In the genomic region with DNA sequence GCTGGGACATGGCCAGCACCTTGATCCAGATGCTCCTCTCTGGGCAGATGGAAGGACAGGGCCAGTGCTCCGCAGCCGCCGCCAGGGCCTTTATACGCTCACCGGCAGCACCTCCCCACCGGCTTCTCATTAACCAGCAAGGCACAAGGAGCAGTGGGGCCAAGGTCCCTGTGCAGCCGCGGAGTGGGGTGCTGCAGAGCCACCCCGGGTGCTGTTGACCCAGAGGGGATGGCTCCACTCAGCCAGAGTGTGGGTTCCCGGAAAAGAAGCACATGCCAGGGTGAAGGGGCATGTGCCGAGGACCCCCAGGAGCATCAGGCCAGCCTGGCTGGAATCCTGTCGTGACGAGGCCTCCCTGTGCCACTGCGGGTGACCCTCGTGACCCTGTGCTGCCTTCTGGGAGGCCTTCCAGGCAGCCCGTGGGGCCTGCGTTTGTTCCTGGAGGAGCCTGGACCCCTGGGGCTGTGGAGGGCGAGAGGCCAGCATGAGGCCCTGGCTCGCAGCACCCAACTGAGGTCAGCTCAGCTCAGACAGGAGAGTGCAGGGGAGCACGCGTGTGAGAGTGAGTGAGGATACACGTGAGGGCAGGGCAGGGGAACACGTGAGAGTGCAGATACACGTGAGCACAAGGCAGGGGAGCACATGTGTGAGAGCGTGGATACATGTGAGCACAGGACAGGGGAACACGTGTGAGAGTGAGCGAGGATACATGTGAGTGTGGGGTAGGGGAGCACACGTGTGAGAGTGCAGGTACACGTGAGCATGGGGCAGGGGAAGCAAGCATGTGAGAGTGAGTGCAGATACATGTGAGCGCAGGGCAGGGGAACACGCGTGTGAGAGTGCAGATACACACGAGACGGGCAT, we compare ENCODE assay signal across 1 cellular context.
TF ChIP-seq lines count a peak whose summit lies in the region.

FTCD (minus strand) TSS at position 66 of the 864 bp plus-strand sequence; CDS start at position 10, 56 bp downstream.

TF ChIP-seq in HepG2, 621 proteins besides CTCF, POLR2A, EP300 and RAD21 (continued from another document and continues in another):
- TF ChIP-seq EHMT2 (IDR thresholded peaks at IDR 0.05; ENCODE audit: borderline replicate concordance, low read depth, low read length) (no peak), REXO4 (CRISPR knock-in tag; IDR thresholded peaks at IDR 0.05; ENCODE audit: borderline replicate concordance) (no peak), RBM39 (IDR thresholded peaks at IDR 0.05; ENCODE audit: low read depth, low read length, poor library complexity, severe bottlenecking) (peak; percentile 50), AGO2 (optimal IDR thresholded peaks at IDR 0.05; ENCODE audit: low read depth, low read length) (peak; percentile 56), NFKB2 (CRISPR knock-in tag; IDR thresholded peaks at IDR 0.05; ENCODE audit: borderline replicate concordance) (no peak; the same call in 1 of the 2 replicates), MIER2 (CRISPR knock-in tag; IDR thresholded peaks at IDR 0.05) (no peak), ZNF556 (CRISPR knock-in tag; IDR thresholded peaks at IDR 0.05; ENCODE audit: borderline replicate concordance) (peak; percentile 32; the same call in 1 of the 2 replicates), GATAD1 (CRISPR knock-in tag; IDR thresholded peaks at IDR 0.05) (peak; percentile 51; the same call in 1 of the 2 replicates), ZNF496 (CRISPR knock-in tag; IDR thresholded peaks at IDR 0.05; ENCODE audit: insufficient replicate concordance) (no peak), ZNF780A (CRISPR knock-in tag; IDR thresholded peaks at IDR 0.05) (peak; percentile 66; the same call in 1 of the 2 replicates), TSC22D2 (CRISPR knock-in tag; IDR thresholded peaks at IDR 0.05; ENCODE audit: borderline replicate concordance) (peak; percentile 38; the same call in 1 of the 2 replicates), ZNF354B (CRISPR knock-in tag; IDR thresholded peaks at IDR 0.05) (0 out of 2 replicates have a peak, but pooled peaks have one; percentile 4), TAF1 (CRISPR knock-in tag; IDR thresholded peaks at IDR 0.05) (peak; percentile 93), HNF4A (CRISPR knock-in tag; IDR thresholded peaks at IDR 0.05) (peak; percentile 86), MXI1 (IDR thresholded peaks at IDR 0.05; ENCODE audit: borderline replicate concordance, low read depth, low read length) (peak; percentile 49; the same call in 1 of the 3 replicates), MEIS2 (CRISPR knock-in tag; IDR thresholded peaks at IDR 0.05) (no peak), CERS6 (CRISPR knock-in tag; IDR thresholded peaks at IDR 0.05) (no peak), ZNF282 (IDR thresholded peaks at IDR 0.05; ENCODE audit: partially characterized antibody) (no peak), ETV5 (CRISPR knock-in tag; IDR thresholded peaks at IDR 0.05; ENCODE audit: borderline replicate concordance) (no peak), SMAD3 (CRISPR knock-in tag; IDR thresholded peaks at IDR 0.05) (no peak), ZNF557 (CRISPR knock-in tag; IDR thresholded peaks at IDR 0.05) (no peak)
- TF ChIP-seq, protein P1, sequence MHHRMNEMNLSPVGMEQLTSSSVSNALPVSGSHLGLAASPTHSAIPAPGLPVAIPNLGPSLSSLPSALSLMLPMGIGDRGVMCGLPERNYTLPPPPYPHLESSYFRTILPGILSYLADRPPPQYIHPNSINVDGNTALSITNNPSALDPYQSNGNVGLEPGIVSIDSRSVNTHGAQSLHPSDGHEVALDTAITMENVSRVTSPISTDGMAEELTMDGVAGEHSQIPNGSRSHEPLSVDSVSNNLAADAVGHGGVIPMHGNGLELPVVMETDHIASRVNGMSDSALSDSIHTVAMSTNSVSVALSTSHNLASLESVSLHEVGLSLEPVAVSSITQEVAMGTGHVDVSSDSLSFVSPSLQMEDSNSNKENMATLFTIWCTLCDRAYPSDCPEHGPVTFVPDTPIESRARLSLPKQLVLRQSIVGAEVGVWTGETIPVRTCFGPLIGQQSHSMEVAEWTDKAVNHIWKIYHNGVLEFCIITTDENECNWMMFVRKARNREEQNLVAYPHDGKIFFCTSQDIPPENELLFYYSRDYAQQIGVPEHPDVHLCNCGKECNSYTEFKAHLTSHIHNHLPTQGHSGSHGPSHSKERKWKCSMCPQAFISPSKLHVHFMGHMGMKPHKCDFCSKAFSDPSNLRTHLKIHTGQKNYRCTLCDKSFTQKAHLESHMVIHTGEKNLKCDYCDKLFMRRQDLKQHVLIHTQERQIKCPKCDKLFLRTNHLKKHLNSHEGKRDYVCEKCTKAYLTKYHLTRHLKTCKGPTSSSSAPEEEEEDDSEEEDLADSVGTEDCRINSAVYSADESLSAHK (CRISPR knock-in tag; IDR thresholded peaks at IDR 0.05; ENCODE audit: borderline replicate concordance), result no peak
- TF ChIP-seq, protein P2, sequence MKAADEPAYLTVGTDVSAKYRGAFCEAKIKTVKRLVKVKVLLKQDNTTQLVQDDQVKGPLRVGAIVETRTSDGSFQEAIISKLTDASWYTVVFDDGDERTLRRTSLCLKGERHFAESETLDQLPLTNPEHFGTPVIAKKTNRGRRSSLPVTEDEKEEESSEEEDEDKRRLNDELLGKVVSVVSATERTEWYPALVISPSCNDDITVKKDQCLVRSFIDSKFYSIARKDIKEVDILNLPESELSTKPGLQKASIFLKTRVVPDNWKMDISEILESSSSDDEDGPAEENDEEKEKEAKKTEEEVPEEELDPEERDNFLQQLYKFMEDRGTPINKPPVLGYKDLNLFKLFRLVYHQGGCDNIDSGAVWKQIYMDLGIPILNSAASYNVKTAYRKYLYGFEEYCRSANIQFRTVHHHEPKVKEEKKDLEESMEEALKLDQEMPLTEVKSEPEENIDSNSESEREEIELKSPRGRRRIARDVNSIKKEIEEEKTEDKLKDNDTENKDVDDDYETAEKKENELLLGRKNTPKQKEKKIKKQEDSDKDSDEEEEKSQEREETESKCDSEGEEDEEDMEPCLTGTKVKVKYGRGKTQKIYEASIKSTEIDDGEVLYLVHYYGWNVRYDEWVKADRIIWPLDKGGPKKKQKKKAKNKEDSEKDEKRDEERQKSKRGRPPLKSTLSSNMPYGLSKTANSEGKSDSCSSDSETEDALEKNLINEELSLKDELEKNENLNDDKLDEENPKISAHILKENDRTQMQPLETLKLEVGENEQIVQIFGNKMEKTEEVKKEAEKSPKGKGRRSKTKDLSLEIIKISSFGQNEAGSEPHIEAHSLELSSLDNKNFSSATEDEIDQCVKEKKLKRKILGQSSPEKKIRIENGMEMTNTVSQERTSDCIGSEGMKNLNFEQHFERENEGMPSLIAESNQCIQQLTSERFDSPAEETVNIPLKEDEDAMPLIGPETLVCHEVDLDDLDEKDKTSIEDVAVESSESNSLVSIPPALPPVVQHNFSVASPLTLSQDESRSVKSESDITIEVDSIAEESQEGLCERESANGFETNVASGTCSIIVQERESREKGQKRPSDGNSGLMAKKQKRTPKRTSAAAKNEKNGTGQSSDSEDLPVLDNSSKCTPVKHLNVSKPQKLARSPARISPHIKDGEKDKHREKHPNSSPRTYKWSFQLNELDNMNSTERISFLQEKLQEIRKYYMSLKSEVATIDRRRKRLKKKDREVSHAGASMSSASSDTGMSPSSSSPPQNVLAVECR (CRISPR knock-in tag; IDR thresholded peaks at IDR 0.05; ENCODE audit: borderline replicate concordance), result peak; percentile 89
- TF ChIP-seq, protein P3, sequence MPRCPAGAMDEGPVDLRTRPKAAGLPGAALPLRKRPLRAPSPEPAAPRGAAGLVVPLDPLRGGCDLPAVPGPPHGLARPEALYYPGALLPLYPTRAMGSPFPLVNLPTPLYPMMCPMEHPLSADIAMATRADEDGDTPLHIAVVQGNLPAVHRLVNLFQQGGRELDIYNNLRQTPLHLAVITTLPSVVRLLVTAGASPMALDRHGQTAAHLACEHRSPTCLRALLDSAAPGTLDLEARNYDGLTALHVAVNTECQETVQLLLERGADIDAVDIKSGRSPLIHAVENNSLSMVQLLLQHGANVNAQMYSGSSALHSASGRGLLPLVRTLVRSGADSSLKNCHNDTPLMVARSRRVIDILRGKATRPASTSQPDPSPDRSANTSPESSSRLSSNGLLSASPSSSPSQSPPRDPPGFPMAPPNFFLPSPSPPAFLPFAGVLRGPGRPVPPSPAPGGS (CRISPR knock-in tag; IDR thresholded peaks at IDR 0.05), result no peak
- TF ChIP-seq, protein P4, sequence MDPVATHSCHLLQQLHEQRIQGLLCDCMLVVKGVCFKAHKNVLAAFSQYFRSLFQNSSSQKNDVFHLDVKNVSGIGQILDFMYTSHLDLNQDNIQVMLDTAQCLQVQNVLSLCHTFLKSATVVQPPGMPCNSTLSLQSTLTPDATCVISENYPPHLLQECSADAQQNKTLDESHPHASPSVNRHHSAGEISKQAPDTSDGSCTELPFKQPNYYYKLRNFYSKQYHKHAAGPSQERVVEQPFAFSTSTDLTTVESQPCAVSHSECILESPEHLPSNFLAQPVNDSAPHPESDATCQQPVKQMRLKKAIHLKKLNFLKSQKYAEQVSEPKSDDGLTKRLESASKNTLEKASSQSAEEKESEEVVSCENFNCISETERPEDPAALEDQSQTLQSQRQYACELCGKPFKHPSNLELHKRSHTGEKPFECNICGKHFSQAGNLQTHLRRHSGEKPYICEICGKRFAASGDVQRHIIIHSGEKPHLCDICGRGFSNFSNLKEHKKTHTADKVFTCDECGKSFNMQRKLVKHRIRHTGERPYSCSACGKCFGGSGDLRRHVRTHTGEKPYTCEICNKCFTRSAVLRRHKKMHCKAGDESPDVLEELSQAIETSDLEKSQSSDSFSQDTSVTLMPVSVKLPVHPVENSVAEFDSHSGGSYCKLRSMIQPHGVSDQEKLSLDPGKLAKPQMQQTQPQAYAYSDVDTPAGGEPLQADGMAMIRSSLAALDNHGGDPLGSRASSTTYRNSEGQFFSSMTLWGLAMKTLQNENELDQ (CRISPR knock-in tag; IDR thresholded peaks at IDR 0.05; ENCODE audit: borderline replicate concordance), result no peak
- TF ChIP-seq, protein P5, sequence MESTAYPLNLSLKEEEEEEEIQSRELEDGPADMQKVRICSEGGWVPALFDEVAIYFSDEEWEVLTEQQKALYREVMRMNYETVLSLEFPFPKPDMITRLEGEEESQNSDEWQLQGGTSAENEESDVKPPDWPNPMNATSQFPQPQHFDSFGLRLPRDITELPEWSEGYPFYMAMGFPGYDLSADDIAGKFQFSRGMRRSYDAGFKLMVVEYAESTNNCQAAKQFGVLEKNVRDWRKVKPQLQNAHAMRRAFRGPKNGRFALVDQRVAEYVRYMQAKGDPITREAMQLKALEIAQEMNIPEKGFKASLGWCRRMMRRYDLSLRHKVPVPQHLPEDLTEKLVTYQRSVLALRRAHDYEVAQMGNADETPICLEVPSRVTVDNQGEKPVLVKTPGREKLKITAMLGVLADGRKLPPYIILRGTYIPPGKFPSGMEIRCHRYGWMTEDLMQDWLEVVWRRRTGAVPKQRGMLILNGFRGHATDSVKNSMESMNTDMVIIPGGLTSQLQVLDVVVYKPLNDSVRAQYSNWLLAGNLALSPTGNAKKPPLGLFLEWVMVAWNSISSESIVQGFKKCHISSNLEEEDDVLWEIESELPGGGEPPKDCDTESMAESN (CRISPR knock-in tag; conservative IDR thresholded peaks at IDR 0.05), result 0 out of 2 replicates have a peak, but pooled peaks have one; percentile 33
- TF ChIP-seq, protein P6, sequence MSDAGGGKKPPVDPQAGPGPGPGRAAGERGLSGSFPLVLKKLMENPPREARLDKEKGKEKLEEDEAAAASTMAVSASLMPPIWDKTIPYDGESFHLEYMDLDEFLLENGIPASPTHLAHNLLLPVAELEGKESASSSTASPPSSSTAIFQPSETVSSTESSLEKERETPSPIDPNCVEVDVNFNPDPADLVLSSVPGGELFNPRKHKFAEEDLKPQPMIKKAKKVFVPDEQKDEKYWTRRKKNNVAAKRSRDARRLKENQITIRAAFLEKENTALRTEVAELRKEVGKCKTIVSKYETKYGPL (CRISPR knock-in tag; IDR thresholded peaks at IDR 0.05), result no peak
- TF ChIP-seq, protein P7, sequence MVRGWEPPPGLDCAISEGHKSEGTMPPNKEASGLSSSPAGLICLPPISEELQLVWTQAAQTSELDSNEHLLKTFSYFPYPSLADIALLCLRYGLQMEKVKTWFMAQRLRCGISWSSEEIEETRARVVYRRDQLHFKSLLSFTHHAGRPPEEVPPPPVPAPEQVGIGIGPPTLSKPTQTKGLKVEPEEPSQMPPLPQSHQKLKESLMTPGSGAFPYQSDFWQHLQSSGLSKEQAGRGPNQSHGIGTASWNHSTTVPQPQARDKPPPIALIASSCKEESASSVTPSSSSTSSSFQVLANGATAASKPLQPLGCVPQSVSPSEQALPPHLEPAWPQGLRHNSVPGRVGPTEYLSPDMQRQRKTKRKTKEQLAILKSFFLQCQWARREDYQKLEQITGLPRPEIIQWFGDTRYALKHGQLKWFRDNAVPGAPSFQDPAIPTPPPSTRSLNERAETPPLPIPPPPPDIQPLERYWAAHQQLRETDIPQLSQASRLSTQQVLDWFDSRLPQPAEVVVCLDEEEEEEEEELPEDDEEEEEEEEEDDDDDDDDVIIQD (CRISPR knock-in tag; IDR thresholded peaks at IDR 0.05; ENCODE audit: low read depth), result no peak; the same call in 1 of the 2 replicates
- TF ChIP-seq, protein P8, sequence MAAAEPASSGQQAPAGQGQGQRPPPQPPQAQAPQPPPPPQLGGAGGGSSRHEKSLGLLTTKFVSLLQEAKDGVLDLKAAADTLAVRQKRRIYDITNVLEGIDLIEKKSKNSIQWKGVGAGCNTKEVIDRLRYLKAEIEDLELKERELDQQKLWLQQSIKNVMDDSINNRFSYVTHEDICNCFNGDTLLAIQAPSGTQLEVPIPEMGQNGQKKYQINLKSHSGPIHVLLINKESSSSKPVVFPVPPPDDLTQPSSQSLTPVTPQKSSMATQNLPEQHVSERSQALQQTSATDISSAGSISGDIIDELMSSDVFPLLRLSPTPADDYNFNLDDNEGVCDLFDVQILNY (CRISPR knock-in tag; conservative IDR thresholded peaks at IDR 0.05), result no peak
- TF ChIP-seq, protein P9, sequence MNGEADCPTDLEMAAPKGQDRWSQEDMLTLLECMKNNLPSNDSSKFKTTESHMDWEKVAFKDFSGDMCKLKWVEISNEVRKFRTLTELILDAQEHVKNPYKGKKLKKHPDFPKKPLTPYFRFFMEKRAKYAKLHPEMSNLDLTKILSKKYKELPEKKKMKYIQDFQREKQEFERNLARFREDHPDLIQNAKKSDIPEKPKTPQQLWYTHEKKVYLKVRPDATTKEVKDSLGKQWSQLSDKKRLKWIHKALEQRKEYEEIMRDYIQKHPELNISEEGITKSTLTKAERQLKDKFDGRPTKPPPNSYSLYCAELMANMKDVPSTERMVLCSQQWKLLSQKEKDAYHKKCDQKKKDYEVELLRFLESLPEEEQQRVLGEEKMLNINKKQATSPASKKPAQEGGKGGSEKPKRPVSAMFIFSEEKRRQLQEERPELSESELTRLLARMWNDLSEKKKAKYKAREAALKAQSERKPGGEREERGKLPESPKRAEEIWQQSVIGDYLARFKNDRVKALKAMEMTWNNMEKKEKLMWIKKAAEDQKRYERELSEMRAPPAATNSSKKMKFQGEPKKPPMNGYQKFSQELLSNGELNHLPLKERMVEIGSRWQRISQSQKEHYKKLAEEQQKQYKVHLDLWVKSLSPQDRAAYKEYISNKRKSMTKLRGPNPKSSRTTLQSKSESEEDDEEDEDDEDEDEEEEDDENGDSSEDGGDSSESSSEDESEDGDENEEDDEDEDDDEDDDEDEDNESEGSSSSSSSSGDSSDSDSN (CRISPR knock-in tag; IDR thresholded peaks at IDR 0.05), result peak; percentile 77
